8 cellular contexts compared by ENCODE assay signal in the genomic region with DNA sequence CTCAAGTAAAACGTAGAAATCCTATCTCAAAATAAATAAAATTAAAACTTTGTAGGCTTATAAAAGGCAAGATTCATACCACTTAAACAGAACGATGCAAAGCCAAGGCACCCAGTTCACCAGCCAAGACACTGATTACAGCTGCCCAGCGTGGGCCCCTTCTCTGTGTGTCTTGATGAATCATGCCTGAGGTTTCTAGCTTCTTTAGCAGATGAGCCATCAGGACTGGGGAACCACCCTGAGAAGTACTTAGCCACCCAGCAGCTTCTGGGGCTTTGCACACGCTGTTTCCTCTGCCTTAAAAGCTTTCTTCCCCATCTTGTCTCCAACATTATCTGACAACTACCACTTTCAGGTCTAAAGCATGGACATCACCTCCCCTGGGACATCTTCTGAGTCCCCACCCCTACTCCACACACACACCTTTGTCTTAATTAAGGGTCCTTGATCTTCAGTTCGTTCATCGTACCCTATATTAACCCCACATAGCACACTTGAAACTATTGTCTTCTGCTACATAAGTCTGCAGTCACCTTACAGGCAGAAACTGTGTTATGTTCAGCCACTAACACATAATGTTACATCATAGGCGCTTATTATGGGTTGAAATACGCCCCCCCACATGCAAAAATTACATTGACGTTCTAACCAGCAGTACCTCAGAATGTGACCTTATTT. TPM values are rescaled to one million over a fixed set of nuclear protein-coding genes. Genes with fewer than 3 reads are reported as not detected.
DNase-seq lines count a peak whose midpoint lies in the region; ATAC-seq, FAIRE-seq and TF ChIP-seq lines count a peak whose summit lies in the region.

No MANE protein-coding gene starts in this region.

- no peak overlapping the region for H3K4me3 ChIP-seq in fibroblast of the aortic adventitia (ENCODE audit: low read depth, low read length)

- H3K4me1 Mint-ChIP-seq in activated CD4-positive, alpha-beta T cell treated with anti-CD3 and anti-CD28 coated beads, Interleukin-2, amount 10 ng/mL, durations not matched to agents 7 days and 5 days = peaks cover 23% of the 10 kb centered on the region
- peaks cover 76% of the 10 kb centered on the region for H3K4me1 Mint-ChIP-seq in stimulated activated naive CD8-positive, alpha-beta T cell treated with anti-CD3 and anti-CD28 coated beads, Interleukin-15, amount 100 ng/mL, for 72 hours

- CTCF ChIA-PET in activated CD4-positive, alpha-beta T cell treated with anti-CD3 and anti-CD28 coated beads, Interleukin-2, amount 10 ng/mL, durations not matched to agents 7 days and 5 days (lab: Charles Lee) = no interaction called here

- H3K27ac Mint-ChIP-seq in activated CD4-positive, alpha-beta T cell treated with anti-CD3 and anti-CD28 coated beads, Interleukin-2, amount 10 ng/mL, durations not matched to agents 7 days and 5 days = no peak overlapping the region
- H3K27ac Mint-ChIP-seq in stimulated activated naive CD8-positive, alpha-beta T cell treated with anti-CD3 and anti-CD28 coated beads, Interleukin-15, amount 100 ng/mL, for 72 hours = peak overlapping the region; percentile 96

- peak; percentile 61 for DNase-seq in activated T-cell treated with anti-CD3 and anti-CD28 coated beads for 24 hours (ENCODE audit: low read depth)
- DNase-seq in activated T-cell treated with anti-CD3 and anti-CD28 coated beads for 4 hours = no peak
- peak; percentile 83 for DNase-seq in HTR-8/SVneo (ENCODE audit: insufficient read length, low spot score)
- peak; percentile 46 for DNase-seq in activated CD4-positive, alpha-beta T cell treated with anti-CD3 and anti-CD28 coated beads, Interleukin-2, amount 10 ng/mL, durations not matched to agents 7 days and 5 days
- DNase-seq in fibroblast of the aortic adventitia (ENCODE audit: low read depth) = peak; percentile 85
- DNase-seq in stimulated activated naive CD8-positive, alpha-beta T cell treated with anti-CD3 and anti-CD28 coated beads, Interleukin-15, amount 100 ng/mL, for 72 hours = peak; percentile 71 to 84
- DNase-seq in NCI-H345 treated with DMSO at 0.1 percent for 48 hours (lab: John Stamatoyannopoulos, UW; ENCODE audit: unreplicated experiment) = no peak
- DNase-seq in epidermal melanocyte (ENCODE audit: insufficient read length, low spot score) = no peak

- H3K9me3 Mint-ChIP-seq in activated CD4-positive, alpha-beta T cell treated with anti-CD3 and anti-CD28 coated beads, Interleukin-2, amount 10 ng/mL, durations not matched to agents 7 days and 5 days = no peaks in the 10 kb centered on the region
- no peaks in the 10 kb centered on the region for H3K9me3 Mint-ChIP-seq in stimulated activated naive CD8-positive, alpha-beta T cell treated with anti-CD3 and anti-CD28 coated beads, Interleukin-15, amount 100 ng/mL, for 72 hours

- H3K36me3 Mint-ChIP-seq in activated CD4-positive, alpha-beta T cell treated with anti-CD3 and anti-CD28 coated beads, Interleukin-2, amount 10 ng/mL, durations not matched to agents 7 days and 5 days (ENCODE audit: low read depth) = no peaks in the 10 kb centered on the region

- no peak for TF ChIP-seq CTCF in fibroblast of the aortic adventitia (IDR thresholded peaks at IDR 0.05; ENCODE audit: insufficient read depth, low read length)

- peak; percentile 97 for ATAC-seq in stimulated activated naive CD8-positive, alpha-beta T cell treated with anti-CD3 and anti-CD28 coated beads, Interleukin-15, amount 100 ng/mL, for 72 hours

- no peak overlapping the region for H3K4me3 Mint-ChIP-seq in activated CD4-positive, alpha-beta T cell treated with anti-CD3 and anti-CD28 coated beads, Interleukin-2, amount 10 ng/mL, durations not matched to agents 7 days and 5 days
- H3K4me3 Mint-ChIP-seq in stimulated activated naive CD8-positive, alpha-beta T cell treated with anti-CD3 and anti-CD28 coated beads, Interleukin-15, amount 100 ng/mL, for 72 hours = peak overlapping the region; percentile 73 to 75

- FAIRE-seq in HTR-8/SVneo (lab: Jason Lieb, UNC) = no peak

- H3K27me3 Mint-ChIP-seq in activated CD4-positive, alpha-beta T cell treated with anti-CD3 and anti-CD28 coated beads, Interleukin-2, amount 10 ng/mL, durations not matched to agents 7 days and 5 days = peaks cover 23% of the 10 kb centered on the region
- H3K27me3 Mint-ChIP-seq in stimulated activated naive CD8-positive, alpha-beta T cell treated with anti-CD3 and anti-CD28 coated beads, Interleukin-15, amount 100 ng/mL, for 72 hours = no peaks in the 10 kb centered on the region

- POLR2A ChIA-PET in activated CD4-positive, alpha-beta T cell treated with anti-CD3 and anti-CD28 coated beads, Interleukin-2, amount 10 ng/mL, durations not matched to agents 7 days and 5 days (lab: Charles Lee) = interaction anchor here (0.7 kb wide), 1 partner anchor 8 kb away, joined by 3 read pairs; no protein-coding TSS in a partner anchor

RNA-seq across cellular contexts. Expression of a gene that starts 8.7 kb away (rescaled TPM):
- under 1 TPM; 0.71 to 0.89 TPM for total RNA-seq in activated CD4-positive, alpha-beta T cell treated with anti-CD3 and anti-CD28 coated beads, Interleukin-2, amount 10 ng/mL, durations not matched to agents 7 days and 5 days
- total RNA-seq in fibroblast of the aortic adventitia (ENCODE audit: low replicate concordance) = 34.2 and 48.7 TPM in 2 replicates

RNA-seq across cellular contexts. Expression of a gene that starts 17.2 kb away (rescaled TPM):
- not detected for total RNA-seq in activated CD4-positive, alpha-beta T cell treated with anti-CD3 and anti-CD28 coated beads, Interleukin-2, amount 10 ng/mL, durations not matched to agents 7 days and 5 days
- total RNA-seq in fibroblast of the aortic adventitia (ENCODE audit: low replicate concordance) = not detected in 2 replicates

RNA-seq across cellular contexts. Expression of a gene that starts 19.6 kb away (rescaled TPM):
- not detected for total RNA-seq in activated CD4-positive, alpha-beta T cell treated with anti-CD3 and anti-CD28 coated beads, Interleukin-2, amount 10 ng/mL, durations not matched to agents 7 days and 5 days
- 0.36 TPM in 1 of 2 replicates, not detected in the other for total RNA-seq in fibroblast of the aortic adventitia (ENCODE audit: low replicate concordance)

Comparison
In these comparisons a context has a peak if more than half of its experiments do, and no peak if none do; other contexts are left out.
1. DNase-seq: peak in activated T-cell treated with anti-CD3 and anti-CD28 coated beads for 24 hours (single experiment), HTR-8/SVneo (single experiment), activated CD4-positive, alpha-beta T cell treated with anti-CD3 and anti-CD28 coated beads, Interleukin-2, amount 10 ng/mL, durations not matched to agents 7 days and 5 days (single experiment), fibroblast of the aortic adventitia (single experiment) and stimulated activated naive CD8-positive, alpha-beta T cell treated with anti-CD3 and anti-CD28 coated beads, Interleukin-15, amount 100 ng/mL, for 72 hours (2 of 2); none in activated T-cell treated with anti-CD3 and anti-CD28 coated beads for 4 hours (single experiment), NCI-H345 treated with DMSO at 0.1 percent for 48 hours (single experiment) and epidermal melanocyte (single experiment).
2. RNA of a gene that starts 8.7 kb away (total RNA-seq): 34.2 to 48.7 TPM in fibroblast of the aortic adventitia; 0.71 to 0.89 TPM in activated CD4-positive, alpha-beta T cell treated with anti-CD3 and anti-CD28 coated beads, Interleukin-2, amount 10 ng/mL, durations not matched to agents 7 days and 5 days; every median in the first group is over 10 times any median in the second.